15 cellular contexts compared by ENCODE assay signal in genomic region chr7:1254281-1255082, GRCh38. TPM values are rescaled to one million over a fixed set of nuclear protein-coding genes. Genes with fewer than 3 reads are reported as not detected.
DNase-seq lines count a peak whose midpoint lies in the region; ATAC-seq and TF ChIP-seq lines count a peak whose summit lies in the region.
"Had no signal": no experiment of that assay in that cellular context is flagged by ENCODE, and none has a peak within 500 bp of the region (broad histone marks: within the 10 kb centered on the region; RNA-seq: fewer than 3 reads in every experiment).

No MANE protein-coding gene starts in this region.

- peaks cover 83% of the 10 kb centered on the region for H3K27me3 Mint-ChIP-seq in stimulated activated naive CD8-positive, alpha-beta T cell treated with anti-CD3 and anti-CD28 coated beads, Interleukin-15, amount 100 ng/mL, for 72 hours

- H3K27ac ChIP-seq in SK-N-MC (peak overlapping the region; percentile 67), Peyer's patch (no peak overlapping the region)
- H3K27ac ChIP-seq: RWPE1 had no signal

- peaks cover 0 to 8% (median 0%) of the 10 kb centered on the region in 4 donors for H3K4me1 ChIP-seq in Peyer's patch
- H3K4me1 ChIP-seq: BE2C had no signal

- no peaks in the 10 kb centered on the region for H3K36me3 ChIP-seq in SK-N-MC (ENCODE audit: insufficient read depth, low read length)
- H3K36me3 ChIP-seq in Peyer's patch: no peaks in the 10 kb centered on the region
- H3K36me3 ChIP-seq: BE2C had no signal

- H3K9ac ChIP-seq in SK-N-MC (ENCODE audit: insufficient read length): peak overlapping the region; percentile 69

- no peak overlapping the region for H3K27ac Mint-ChIP-seq in stimulated activated naive CD8-positive, alpha-beta T cell treated with anti-CD3 and anti-CD28 coated beads, Interleukin-15, amount 100 ng/mL, for 72 hours
- H3K27ac Mint-ChIP-seq: CD8-positive, alpha-beta memory T cell had no signal

- H3K27me3 ChIP-seq in Peyer's patch: peaks cover 0 to 10% of the 10 kb centered on the region in 2 donors

- peaks cover 8% of the 10 kb centered on the region for H3K4me1 Mint-ChIP-seq in stimulated activated naive CD8-positive, alpha-beta T cell treated with anti-CD3 and anti-CD28 coated beads, Interleukin-15, amount 100 ng/mL, for 72 hours

- no peaks in the 10 kb centered on the region for H3K9me3 ChIP-seq in SK-N-MC (ENCODE audit: low read depth, low read length)
- H3K9me3 ChIP-seq in Peyer's patch: no peaks in the 10 kb centered on the region
- H3K9me3 ChIP-seq: BE2C had no signal

- no peak for TF ChIP-seq CTCF in Peyer's patch (IDR thresholded peaks at IDR 0.05)

- no peak for DNase-seq in stimulated activated naive CD8-positive, alpha-beta T cell treated with anti-CD3 and anti-CD28 coated beads, Interleukin-15, amount 100 ng/mL, for 72 hours
- DNase-seq in stimulated activated naive CD8-positive, alpha-beta T cell treated with anti-CD3 and anti-CD28 coated beads, Interleukin-15, Interleukin-2, amounts not matched to agents 100 U/mL and 50 U/mL, for 24 hours: no peak
- no peak for DNase-seq in SK-N-MC (ENCODE audit: low read depth, low spot score)
- DNase-seq in left colon: no peak
- no peak for DNase-seq in NCI-H1436 treated with DMSO at 0.1 percent for 48 hours (lab: John Stamatoyannopoulos, UW)
- no peak for DNase-seq in NCI-H2227 (lab: John Stamatoyannopoulos, UW; ENCODE audit: unreplicated experiment)
- no peak for DNase-seq in Peyer's patch
- DNase-seq: BE2C; CD8-positive, alpha-beta memory T cell; Karpas-422; MM.1S; NCI-H1105 treated with DMSO at 0.1 percent for 48 hours; NCI-H1930; NCI-H510A treated with DMSO at 0.1 percent for 48 hours had no signal

- no peak for TF ChIP-seq POLR2A in Peyer's patch (IDR thresholded peaks at IDR 0.05)

- intact Hi-C loops in left colon (cut with DNase I, micrococcal nuclease): no loop called here

- H3K4me3 Mint-ChIP-seq in stimulated activated naive CD8-positive, alpha-beta T cell treated with anti-CD3 and anti-CD28 coated beads, Interleukin-15, amount 100 ng/mL, for 72 hours: no peak overlapping the region
- H3K4me3 Mint-ChIP-seq: CD8-positive, alpha-beta memory T cell had no signal

- no peaks in the 10 kb centered on the region for H3K9me3 Mint-ChIP-seq in stimulated activated naive CD8-positive, alpha-beta T cell treated with anti-CD3 and anti-CD28 coated beads, Interleukin-15, amount 100 ng/mL, for 72 hours
- H3K9me3 Mint-ChIP-seq: CD8-positive, alpha-beta memory T cell had no signal

- ATAC-seq in stimulated activated naive CD8-positive, alpha-beta T cell treated with anti-CD3 and anti-CD28 coated beads, Interleukin-15, amount 100 ng/mL, for 72 hours: peak; percentile 20
- no peak for ATAC-seq in stimulated activated naive CD8-positive, alpha-beta T cell treated with anti-CD3 and anti-CD28 coated beads, Interleukin-15, Interleukin-2, amounts not matched to agents 100 U/mL and 50 U/mL, for 24 hours
- ATAC-seq in left colon: peak; percentile 36

- H3K4me3 ChIP-seq in SK-N-MC (peak overlapping the region; percentile 70), Peyer's patch (no peak overlapping the region)

RNA-seq across cellular contexts. Expression of gene UNCX, which starts 21.8 kb away (rescaled TPM):
- total RNA-seq in left colon: not detected
- not detected for total RNA-seq in Peyer's patch
- total RNA-seq: CD8-positive, alpha-beta memory T cell had no signal
